16 cellular contexts compared by ENCODE assay signal in genomic region chr22:42871146-42872050, GRCh38. TPM values are rescaled to one million over a fixed set of nuclear protein-coding genes. Genes with fewer than 3 reads are reported as not detected.
A peak's percentile ranks its signal among the peaks of the same experiment; 100 is the strongest.
DNase-seq lines count a peak whose midpoint lies in the region; ATAC-seq and TF ChIP-seq lines count a peak whose summit lies in the region.
"Had no signal": no experiment of that assay in that cellular context is flagged by ENCODE, and none has a peak within 500 bp of the region (broad histone marks: within the 10 kb centered on the region; RNA-seq: fewer than 3 reads in every experiment).

No MANE protein-coding gene starts in this region.

- no peak overlapping the region for H4K91ac ChIP-seq in neuronal stem cell (ENCODE audit: low read depth, low read length, poor library complexity)

- peaks cover 4% of the 10 kb centered on the region for H3K79me1 ChIP-seq in neuronal stem cell (ENCODE audit: low read depth, low read length)

- H2BK15ac ChIP-seq in neuronal stem cell (ENCODE audit: low read length): no peak overlapping the region

- no peaks in the 10 kb centered on the region for H3K4me1 ChIP-seq in neuronal stem cell (ENCODE audit: control insufficient read depth in 2 of 2, insufficient read depth in 1 of 2, low read depth in 1 of 2, low read length in 2 of 2)
- H3K4me1 ChIP-seq in A673 (ENCODE audit: insufficient read depth, low read length, poor library complexity, severe bottlenecking): no peaks in the 10 kb centered on the region

- H3K23ac ChIP-seq in neuronal stem cell (ENCODE audit: low read depth, low read length, poor library complexity): peak overlapping the region; percentile 58

- no peak overlapping the region for H3K18ac ChIP-seq in neuronal stem cell (ENCODE audit: low read length)

- no peak overlapping the region for H3K9ac ChIP-seq in neuronal stem cell (ENCODE audit: low read depth, low read length, poor library complexity)

- CTCF ChIA-PET in A673 (lab: Charles Lee): no interaction called here

- H3K36me3 Mint-ChIP-seq in activated naive CD4-positive, alpha-beta T cell treated with anti-CD3 and anti-CD28 coated beads, Interleukin-2, amount 50 U/mL, for 72 hours: no peaks in the 10 kb centered on the region

- peaks cover 32 to 76% of the 10 kb centered on the region in 2 donors for H3K36me3 ChIP-seq in neuronal stem cell (replicated peaks in 1 of 2; ENCODE audit: control insufficient read depth in 2 of 2, insufficient read depth in 2 of 2, low read length in 2 of 2)
- peaks cover 8% of the 10 kb centered on the region for H3K36me3 ChIP-seq in A673 (ENCODE audit: insufficient read depth, low read length, poor library complexity, severe bottlenecking)

- H2AFZ ChIP-seq in neuronal stem cell (ENCODE audit: low read length): no peak overlapping the region

- H2BK12ac ChIP-seq in neuronal stem cell (ENCODE audit: low read length): no peak overlapping the region

- intact Hi-C loops in A673 (cut with micrococcal nuclease; ENCODE audit: unreplicated experiment): no loop called here

- POLR2A ChIA-PET in A673 (lab: Charles Lee; ENCODE audit: low non-redundant PET): no interaction called here

- no TSS peak for BruUV-seq in A673 (replicated peaks; lab: Mats Ljungman, UMichigan)

- H2AK5ac ChIP-seq in neuronal stem cell (ENCODE audit: low read depth, low read length): no peak overlapping the region

- no peak overlapping the region for H3K4me2 ChIP-seq in neuronal stem cell (ENCODE audit: insufficient read depth, low read length, poor library complexity, severe bottlenecking)

- H4K8ac ChIP-seq in neuronal stem cell (ENCODE audit: low read depth, low read length): no peak overlapping the region

- no peak for ATAC-seq in activated naive CD4-positive, alpha-beta T cell treated with anti-CD3 and anti-CD28 coated beads, Interleukin-2, amount 50 U/mL, for 72 hours
- ATAC-seq: HCT116 had no signal

- no peak overlapping the region for H2BK120ac ChIP-seq in neuronal stem cell (ENCODE audit: low read depth, low read length)

- no peak overlapping the region for H3K4ac ChIP-seq in neuronal stem cell (ENCODE audit: low read length)

- H3K27me3 ChIP-seq in neuronal stem cell (ENCODE audit: control insufficient read depth in 3 of 3, insufficient read depth in 3 of 3, low read depth in 1 of 3, low read length in 3 of 3) (no peaks in the 10 kb centered on the region), A673 (replicated peaks; ENCODE audit: insufficient read depth, low read depth, low read length, poor library complexity) (no peaks in the 10 kb centered on the region)

- TF ChIP-seq CTCF in A673 (conservative IDR thresholded peaks at IDR 0.05; ENCODE audit: low read depth, low read length): no peak

- no peak for DNase-seq in activated naive CD4-positive, alpha-beta T cell treated with anti-CD3 and anti-CD28 coated beads, Interleukin-2, amount 50 U/mL, for 72 hours (ENCODE audit: low spot score in 2 of 2)
- no peak for DNase-seq in activated naive CD4-positive, alpha-beta T cell treated with anti-CD3 and anti-CD28 coated beads, Interleukin-2, amount 50 U/mL, for 16 hours
- DNase-seq in cerebellar cortex (ENCODE audit: low spot score) (peak; percentile 55), neuronal stem cell (ENCODE audit: low spot score) (no peak), OCI-M2 (lab: John Stamatoyannopoulos, UW; ENCODE audit: unreplicated experiment) (no peak), A673 (ENCODE audit: low spot score) (no peak), NCI-H69 (lab: John Stamatoyannopoulos, UW) (no peak), COLO668 (lab: John Stamatoyannopoulos, UW; ENCODE audit: unreplicated experiment) (no peak)
- DNase-seq: 8988T; ACHN; CD4-positive, alpha-beta T cell; COR-L47; DND-41; GF-D8 had no signal

- peak overlapping the region; percentile 43 to 57 for H3K27ac Mint-ChIP-seq in activated naive CD4-positive, alpha-beta T cell treated with anti-CD3 and anti-CD28 coated beads, Interleukin-2, amount 50 U/mL, for 72 hours
- H3K27ac Mint-ChIP-seq: CD4-positive, alpha-beta T cell had no signal

- H3K14ac ChIP-seq in neuronal stem cell (ENCODE audit: low read length): no peak overlapping the region

- WGBS in neuronal stem cell (ENCODE audit: extremely low coverage in 2 of 2, insufficient read length in 2 of 2, insufficient replicate concordance in 1 of 2), 2 donors: no CpG with 5 or more reads among the region's 31 CpGs

- H3K27ac ChIP-seq in neuronal stem cell (replicated peaks; ENCODE audit: low read length) (no peak overlapping the region), A673 (ENCODE audit: low read depth, low read length, poor library complexity, severe bottlenecking) (no peak overlapping the region)
- H3K27ac ChIP-seq: HL-60 had no signal

- no peak overlapping the region for H2BK5ac ChIP-seq in neuronal stem cell (ENCODE audit: low read length)

- no peaks in the 10 kb centered on the region for H3K9me3 Mint-ChIP-seq in activated naive CD4-positive, alpha-beta T cell treated with anti-CD3 and anti-CD28 coated beads, Interleukin-2, amount 50 U/mL, for 72 hours
- H3K9me3 Mint-ChIP-seq: CD4-positive, alpha-beta T cell had no signal

- peaks cover 0 to 2% of the 10 kb centered on the region in 2 donors for H3K9me3 ChIP-seq in neuronal stem cell (replicated peaks in 1 of 2; ENCODE audit: control insufficient read depth in 2 of 2, insufficient read depth in 1 of 2, low read depth in 1 of 2, low read length in 2 of 2)
- H3K9me3 ChIP-seq in A673 (ENCODE audit: low read depth, low read length, poor library complexity, severe bottlenecking): no peaks in the 10 kb centered on the region

- no peak overlapping the region for H3K4me3 ChIP-seq in neuronal stem cell (ENCODE audit: low read length in 2 of 2)
- H3K4me3 ChIP-seq in A673 (ENCODE audit: low read depth, low read length, poor library complexity, severe bottlenecking): no peak overlapping the region

RNA-seq across cellular contexts. Expression of gene ARFGAP3, which starts 14.3 kb away (rescaled TPM):
- 10 to 100 TPM; 23.3 to 47.3 TPM for total RNA-seq in activated naive CD4-positive, alpha-beta T cell treated with anti-CD3 and anti-CD28 coated beads, Interleukin-2, amount 50 U/mL, for 72 hours
- polyA plus RNA-seq in neuronal stem cell (2013, experiment 1 of 2): 23.8 TPM
- 23.2 TPM for polyA plus RNA-seq in neuronal stem cell (2013, experiment 2 of 2)
- 30.0 and 34.3 TPM in 2 replicates for total RNA-seq in A673 (2021)
